10 cellular contexts compared by ENCODE assay signal in genomic region chrX:39729834-39730670, GRCh38.
DNase-seq lines count a peak whose midpoint lies in the region; ATAC-seq and TF ChIP-seq lines count a peak whose summit lies in the region.
"Had no signal": no experiment of that assay in that cellular context is flagged by ENCODE, and none has a peak within 500 bp of the region (broad histone marks: within the 10 kb centered on the region; RNA-seq: fewer than 3 reads in every experiment).

No MANE protein-coding gene starts in this region.

- no peaks in the 10 kb centered on the region for H3K36me3 Mint-ChIP-seq in WTC11

- H3K27me3 Mint-ChIP-seq in WTC11 (ENCODE audit: low read depth): peaks cover 6% of the 10 kb centered on the region; the same call in 1 of the 2 replicates
- H3K27me3 Mint-ChIP-seq: stimulated activated naive CD8-positive, alpha-beta T cell treated with anti-CD3 and anti-CD28 coated beads, Interleukin-15, Interleukin-2, amounts not matched to agents 100 ng/mL and 50 ng/mL, for 24 hours had no signal

- intact Hi-C loops in stomach (cut with DNase I; ENCODE audit: low total_unique reads): no loop called here

- H3K36me3 ChIP-seq in stomach: no peaks in the 10 kb centered on the region

- TF ChIP-seq EP300 in stomach (IDR thresholded peaks at IDR 0.05): no peak

- H3K27me3 ChIP-seq in layer of hippocampus (ENCODE audit: control insufficient read depth, insufficient read depth, low read length): no peaks in the 10 kb centered on the region
- H3K27me3 ChIP-seq in stomach: peaks cover 0 to 16% (median 0%) of the 10 kb centered on the region in 3 donors

- H3K4me3 Mint-ChIP-seq in WTC11: no peak overlapping the region
- H3K4me3 Mint-ChIP-seq: stimulated activated naive CD8-positive, alpha-beta T cell treated with anti-CD3 and anti-CD28 coated beads, Interleukin-15, Interleukin-2, amounts not matched to agents 100 ng/mL and 50 ng/mL, for 24 hours had no signal

- H3K9me3 ChIP-seq in stomach: peaks cover 0 to 12% (median 4%) of the 10 kb centered on the region in 4 donors

- peaks cover 3% of the 10 kb centered on the region; the same call in 1 of the 2 replicates for H3K9me3 Mint-ChIP-seq in WTC11
- H3K9me3 Mint-ChIP-seq: stimulated activated naive CD8-positive, alpha-beta T cell treated with anti-CD3 and anti-CD28 coated beads, Interleukin-15, Interleukin-2, amounts not matched to agents 100 ng/mL and 50 ng/mL, for 24 hours had no signal

- DNase-seq in AG20443 (ENCODE audit: low spot score): peak; percentile 29
- DNase-seq in KBM-7: peak; percentile 93
- DNase-seq in WTC11 (ENCODE audit: low spot score): peak; percentile 21
- no peak for DNase-seq in NCI-H187 treated with DMSO at 0.1 percent for 48 hours (lab: John Stamatoyannopoulos, UW)
- DNase-seq in stomach: no peak
- no peak for DNase-seq in activated naive CD4-positive, alpha-beta T cell treated with anti-CD3 and anti-CD28 coated beads, Interleukin-2, amount 50 U/mL, for 16 hours
- DNase-seq: NCI-H1105 treated with DMSO at 0.1 percent for 48 hours had no signal

- no peak overlapping the region for H3K4me3 ChIP-seq in stomach

- H3K27ac Mint-ChIP-seq in WTC11: no peak overlapping the region

- in situ Hi-C loops in KBM-7 (cut with MboI; ENCODE audit: low pct_unique_long_range_greater_than_20kb, low sequenced_read_pairs): no loop called here

- H3K4me1 ChIP-seq in stomach: peaks cover 0 to 31% (median 24%) of the 10 kb centered on the region in 4 donors

- POLR2A ChIA-PET in WTC11 (lab: Charles Lee): interaction anchor here (1.0 kb wide), 2 partner anchors 76 to 111 kb away, joined by 3 read pairs; no protein-coding TSS in a partner anchor

- CTCF ChIA-PET in WTC11 (lab: Charles Lee): interaction anchor here (0.8 to 2.1 kb wide), 18 partner anchors 13 to 537 kb away, joined by 3 to 9 read pairs (median 4); no protein-coding TSS in a partner anchor

- ATAC-seq in WTC11 (peak; percentile 59), HG02588 (IDR thresholded peaks at IDR 0.05; ENCODE audit: unreplicated experiment) (no peak)

- TF ChIP-seq CTCF in WTC11 (IDR thresholded peaks at IDR 0.05) (no peak), stomach (IDR thresholded peaks at IDR 0.05) (no peak)

- TF ChIP-seq POLR2A in stomach (IDR thresholded peaks at IDR 0.05): no peak

- WGBS in stomach, 5 donors: 57 to 78% (median 68%) methylated on average over 6 to 22 of the region's 22 CpGs

- peaks cover 27% of the 10 kb centered on the region for H3K4me1 Mint-ChIP-seq in WTC11

- peak overlapping the region; percentile 12 for H3K27ac ChIP-seq in layer of hippocampus (ENCODE audit: low read depth, low read length)
- H3K27ac ChIP-seq in stomach: peak overlapping the region in 1 of 5 donors; percentile 63

TF ChIP-seq in WTC11, 78 proteins besides CTCF, POLR2A, EP300 and RAD21 (continues in another document):
- TF ChIP-seq ZNF138 (CRISPR knock-in tag; conservative IDR thresholded peaks at IDR 0.05) (no peak), ZNF219 (CRISPR knock-in tag; IDR thresholded peaks at IDR 0.05; ENCODE audit: borderline replicate concordance) (no peak), ZNF396 (CRISPR knock-in tag; IDR thresholded peaks at IDR 0.05; ENCODE audit: borderline replicate concordance) (no peak), TCF7 (CRISPR knock-in tag; IDR thresholded peaks at IDR 0.05; ENCODE audit: low read depth) (no peak), KAT7 (CRISPR knock-in tag; IDR thresholded peaks at IDR 0.05; ENCODE audit: borderline replicate concordance) (no peak), ZNF512 (CRISPR knock-in tag; IDR thresholded peaks at IDR 0.05; ENCODE audit: borderline replicate concordance) (no peak), ZNF671 (CRISPR knock-in tag; IDR thresholded peaks at IDR 0.05) (no peak), ZNF416 (CRISPR knock-in tag; IDR thresholded peaks at IDR 0.05) (no peak), NR2C2 (CRISPR knock-in tag; IDR thresholded peaks at IDR 0.05) (no peak), NR3C1 (CRISPR knock-in tag; conservative IDR thresholded peaks at IDR 0.05; ENCODE audit: low read depth) (no peak), GABPB1 (CRISPR knock-in tag; IDR thresholded peaks at IDR 0.05) (no peak), FOXP1 (CRISPR knock-in tag; IDR thresholded peaks at IDR 0.05; ENCODE audit: borderline replicate concordance) (no peak), SOX15 (CRISPR knock-in tag; IDR thresholded peaks at IDR 0.05) (no peak)
- TF ChIP-seq, protein P1, sequence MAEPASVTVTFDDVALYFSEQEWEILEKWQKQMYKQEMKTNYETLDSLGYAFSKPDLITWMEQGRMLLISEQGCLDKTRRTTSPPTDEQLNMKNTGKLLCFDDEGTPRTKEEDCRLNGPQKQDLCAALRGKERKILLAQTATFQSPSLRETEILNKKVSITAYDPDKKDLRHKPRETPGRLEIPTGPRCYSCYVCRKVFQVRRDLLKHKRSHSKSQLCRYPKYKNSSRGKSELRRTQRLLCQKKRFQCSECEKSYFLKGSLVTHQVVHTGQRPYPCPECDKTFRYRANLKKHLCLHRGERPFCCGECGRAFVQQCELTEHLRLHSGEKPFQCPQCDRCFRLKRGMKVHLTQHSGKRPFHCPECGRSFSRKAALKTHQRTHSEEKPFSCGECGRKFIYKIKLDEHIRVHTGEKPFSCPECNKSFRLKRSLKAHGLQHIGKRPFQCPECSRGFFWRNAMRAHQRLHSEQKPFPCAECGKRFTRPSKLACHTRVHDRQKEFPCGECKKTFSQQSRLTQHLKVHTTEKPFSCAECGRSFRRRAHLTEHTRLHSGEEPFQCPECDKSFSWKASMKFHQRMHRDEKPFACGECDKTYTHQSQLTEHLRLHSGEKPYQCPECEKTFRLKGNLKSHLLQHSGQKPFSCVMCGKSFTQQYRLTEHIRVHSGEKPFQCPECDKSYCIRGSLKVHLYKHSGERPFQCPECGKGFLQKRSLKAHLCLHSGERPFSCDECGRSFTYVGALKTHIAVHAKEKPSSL (CRISPR knock-in tag; conservative IDR thresholded peaks at IDR 0.05): no peak
- TF ChIP-seq, protein P2, sequence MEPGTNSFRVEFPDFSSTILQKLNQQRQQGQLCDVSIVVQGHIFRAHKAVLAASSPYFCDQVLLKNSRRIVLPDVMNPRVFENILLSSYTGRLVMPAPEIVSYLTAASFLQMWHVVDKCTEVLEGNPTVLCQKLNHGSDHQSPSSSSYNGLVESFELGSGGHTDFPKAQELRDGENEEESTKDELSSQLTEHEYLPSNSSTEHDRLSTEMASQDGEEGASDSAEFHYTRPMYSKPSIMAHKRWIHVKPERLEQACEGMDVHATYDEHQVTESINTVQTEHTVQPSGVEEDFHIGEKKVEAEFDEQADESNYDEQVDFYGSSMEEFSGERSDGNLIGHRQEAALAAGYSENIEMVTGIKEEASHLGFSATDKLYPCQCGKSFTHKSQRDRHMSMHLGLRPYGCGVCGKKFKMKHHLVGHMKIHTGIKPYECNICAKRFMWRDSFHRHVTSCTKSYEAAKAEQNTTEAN (CRISPR knock-in tag; IDR thresholded peaks at IDR 0.05): no peak
- TF ChIP-seq, protein P3, sequence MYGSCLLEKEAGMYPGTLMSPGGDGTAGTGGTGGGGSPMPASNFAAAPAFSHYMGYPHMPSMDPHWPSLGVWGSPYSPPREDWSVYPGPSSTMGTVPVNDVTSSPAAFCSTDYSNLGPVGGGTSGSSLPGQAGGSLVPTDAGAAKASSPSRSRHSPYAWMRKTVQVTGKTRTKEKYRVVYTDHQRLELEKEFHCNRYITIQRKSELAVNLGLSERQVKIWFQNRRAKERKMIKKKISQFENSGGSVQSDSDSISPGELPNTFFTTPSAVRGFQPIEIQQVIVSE (CRISPR knock-in tag; IDR thresholded peaks at IDR 0.05; ENCODE audit: borderline replicate concordance): no peak
- TF ChIP-seq, protein P4, sequence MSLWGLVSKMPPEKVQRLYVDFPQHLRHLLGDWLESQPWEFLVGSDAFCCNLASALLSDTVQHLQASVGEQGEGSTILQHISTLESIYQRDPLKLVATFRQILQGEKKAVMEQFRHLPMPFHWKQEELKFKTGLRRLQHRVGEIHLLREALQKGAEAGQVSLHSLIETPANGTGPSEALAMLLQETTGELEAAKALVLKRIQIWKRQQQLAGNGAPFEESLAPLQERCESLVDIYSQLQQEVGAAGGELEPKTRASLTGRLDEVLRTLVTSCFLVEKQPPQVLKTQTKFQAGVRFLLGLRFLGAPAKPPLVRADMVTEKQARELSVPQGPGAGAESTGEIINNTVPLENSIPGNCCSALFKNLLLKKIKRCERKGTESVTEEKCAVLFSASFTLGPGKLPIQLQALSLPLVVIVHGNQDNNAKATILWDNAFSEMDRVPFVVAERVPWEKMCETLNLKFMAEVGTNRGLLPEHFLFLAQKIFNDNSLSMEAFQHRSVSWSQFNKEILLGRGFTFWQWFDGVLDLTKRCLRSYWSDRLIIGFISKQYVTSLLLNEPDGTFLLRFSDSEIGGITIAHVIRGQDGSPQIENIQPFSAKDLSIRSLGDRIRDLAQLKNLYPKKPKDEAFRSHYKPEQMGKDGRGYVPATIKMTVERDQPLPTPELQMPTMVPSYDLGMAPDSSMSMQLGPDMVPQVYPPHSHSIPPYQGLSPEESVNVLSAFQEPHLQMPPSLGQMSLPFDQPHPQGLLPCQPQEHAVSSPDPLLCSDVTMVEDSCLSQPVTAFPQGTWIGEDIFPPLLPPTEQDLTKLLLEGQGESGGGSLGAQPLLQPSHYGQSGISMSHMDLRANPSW (CRISPR knock-in tag; conservative IDR thresholded peaks at IDR 0.05; ENCODE audit: low read depth): no peak
- TF ChIP-seq, protein P5, sequence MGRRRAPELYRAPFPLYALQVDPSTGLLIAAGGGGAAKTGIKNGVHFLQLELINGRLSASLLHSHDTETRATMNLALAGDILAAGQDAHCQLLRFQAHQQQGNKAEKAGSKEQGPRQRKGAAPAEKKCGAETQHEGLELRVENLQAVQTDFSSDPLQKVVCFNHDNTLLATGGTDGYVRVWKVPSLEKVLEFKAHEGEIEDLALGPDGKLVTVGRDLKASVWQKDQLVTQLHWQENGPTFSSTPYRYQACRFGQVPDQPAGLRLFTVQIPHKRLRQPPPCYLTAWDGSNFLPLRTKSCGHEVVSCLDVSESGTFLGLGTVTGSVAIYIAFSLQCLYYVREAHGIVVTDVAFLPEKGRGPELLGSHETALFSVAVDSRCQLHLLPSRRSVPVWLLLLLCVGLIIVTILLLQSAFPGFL (CRISPR knock-in tag; IDR thresholded peaks at IDR 0.05; ENCODE audit: borderline replicate concordance): no peak

Comparison
In these comparisons a context has a peak if more than half of its experiments do, and no peak if none do; other contexts are left out.
1. DNase-seq: peak in AG20443 (single experiment), KBM-7 (single experiment) and WTC11 (single experiment); none in NCI-H187 treated with DMSO at 0.1 percent for 48 hours (single experiment), stomach (single experiment) and activated naive CD4-positive, alpha-beta T cell treated with anti-CD3 and anti-CD28 coated beads, Interleukin-2, amount 50 U/mL, for 16 hours (single experiment).